34 cellular contexts compared by ENCODE assay signal in genomic region chr3:192611411-192611810, GRCh38.
"Had no signal": no experiment of that assay in that cellular context is flagged by ENCODE, and none has a peak within 500 bp of the region (broad histone marks: within the 10 kb centered on the region; RNA-seq: fewer than 3 reads in every experiment).

No MANE protein-coding gene starts in this region.

- H3K27ac ChIP-seq: KMS-11 had no signal

- H3K4me2 ChIP-seq: KMS-11 had no signal

- DNase-seq: Karpas-422, Kasumi-1, KG1, MG63, MM.1S, MV-4-11, NCI-H1048, NCI-H1092, NCI-H1092 treated with DMSO at 0.1 percent for 48 hours, NCI-H1105, NCI-H1105 treated with DMSO at 0.1 percent for 48 hours, NCI-H1417, NCI-H1436, NCI-H1436 treated with DMSO at 0.1 percent for 48 hours, NCI-H146, NCI-H1694, NCI-H1694 treated with DMSO at 0.1 percent for 48 hours, NCI-H187, NCI-H187 treated with DMSO at 0.1 percent for 48 hours, NCI-H1930, NCI-H2029, NCI-H2029 treated with DMSO at 0.1 percent for 48 hours, NCI-H2081, NCI-H2081 treated with DMSO at 0.1 percent for 48 hours, NCI-H2107, NCI-H2171, NCI-H2171 treated with DMSO at 0.1 percent for 48 hours, NCI-H2227 treated with DMSO at 0.1 percent for 48 hours, NCI-H226, NCI-H345, NCI-H446, NCI-H446 treated with DMSO at 0.1 percent for 48 hours, NCI-H510A had no signal

- H3K9ac ChIP-seq: KMS-11 had no signal

- H3K9me3 ChIP-seq: MG63 had no signal

- H3K36me3 ChIP-seq: MG63 had no signal

- H3K4me3 ChIP-seq: MG63 had no signal
